16 cellular contexts compared by ENCODE assay signal in genomic region chr2:169046440-169047151, GRCh38. TPM values are rescaled to one million over a fixed set of nuclear protein-coding genes. Genes with fewer than 3 reads are reported as not detected.
DNase-seq lines count a peak whose midpoint lies in the region; TF ChIP-seq lines count a peak whose summit lies in the region.
"Had no signal": no experiment of that assay in that cellular context is flagged by ENCODE, and none has a peak within 500 bp of the region (broad histone marks: within the 10 kb centered on the region; RNA-seq: fewer than 3 reads in every experiment).

No MANE protein-coding gene starts in this region.

- intact Hi-C loops in A673 (cut with micrococcal nuclease; ENCODE audit: unreplicated experiment): no loop called here

- H3K9me3 ChIP-seq in mucosa of rectum (ENCODE audit: control insufficient read depth in 2 of 2, low read length in 2 of 2) (peaks cover 0 to 3% of the 10 kb centered on the region in 2 donors), A673 (ENCODE audit: low read depth, low read length, poor library complexity, severe bottlenecking) (no peaks in the 10 kb centered on the region)

- peak overlapping the region; percentile 31; the same call in 1 of the 2 replicates for H3K27ac ChIP-seq in RWPE1
- H3K27ac ChIP-seq in epithelial cell of prostate: peak overlapping the region; percentile 60
- H3K27ac ChIP-seq in mucosa of rectum (ENCODE audit: low read depth in 2 of 2, low read length in 2 of 2): peak overlapping the region; percentile 69 to 72
- no peak overlapping the region for H3K27ac ChIP-seq in A673 (ENCODE audit: low read depth, low read length, poor library complexity, severe bottlenecking)
- H3K27ac ChIP-seq: SJSA1 had no signal

- H3K27me3 ChIP-seq in mucosa of rectum (ENCODE audit: control insufficient read depth in 2 of 2, insufficient read depth in 2 of 2, low read length in 2 of 2) (no peaks in the 10 kb centered on the region), A673 (replicated peaks; ENCODE audit: insufficient read depth, low read depth, low read length, poor library complexity) (no peaks in the 10 kb centered on the region)
- H3K27me3 ChIP-seq: SJSA1 had no signal

- no peaks in the 10 kb centered on the region for H3K36me3 ChIP-seq in mucosa of rectum (ENCODE audit: control insufficient read depth in 2 of 2, insufficient read depth in 2 of 2, low read length in 2 of 2)
- no peaks in the 10 kb centered on the region for H3K36me3 ChIP-seq in A673 (ENCODE audit: insufficient read depth, low read length, poor library complexity, severe bottlenecking)
- H3K36me3 ChIP-seq: SJSA1 had no signal

- H3K4me3 ChIP-seq in mucosa of rectum (ENCODE audit: low read length in 2 of 2): no peak overlapping the region
- no peak overlapping the region for H3K4me3 ChIP-seq in A673 (ENCODE audit: low read depth, low read length, poor library complexity, severe bottlenecking)
- H3K4me3 ChIP-seq: GM23338, SJSA1 had no signal

- H3K9ac ChIP-seq in mucosa of rectum (ENCODE audit: low read depth in 1 of 2, low read length in 2 of 2): peak overlapping the region in 1 of 2 donors; percentile 18

- no TSS peak for BruUV-seq in A673 (replicated peaks; lab: Mats Ljungman, UMichigan)

- peak; percentile 16 for DNase-seq in EL
- DNase-seq in RWPE1 (ENCODE audit: low spot score): peak; percentile 21
- peak; percentile 60 for DNase-seq in epithelial cell of prostate (ENCODE audit: low read depth, low spot score)
- DNase-seq in A673 (ENCODE audit: low spot score): no peak
- DNase-seq in NCI-H226: no peak
- DNase-seq in AG08395 (ENCODE audit: low spot score): no peak
- DNase-seq: CD4-positive, CD25-positive, alpha-beta regulatory T cell; DND-41; NCI-H1092 treated with DMSO at 0.1 percent for 48 hours; NCI-H187; NCI-H446 treated with DMSO at 0.1 percent for 48 hours; NCI-H748 treated with DMSO at 0.1 percent for 48 hours had no signal

- POLR2A ChIA-PET in RWPE1 (lab: Yijun Ruan, JAX; ENCODE audit: low non-redundant PET): no interaction called here
- POLR2A ChIA-PET in A673 (lab: Charles Lee; ENCODE audit: low non-redundant PET): no interaction called here

- H3K4me1 ChIP-seq in mucosa of rectum (ENCODE audit: control insufficient read depth in 2 of 2, insufficient read depth in 2 of 2, low read length in 2 of 2) (peaks cover 0 to 9% of the 10 kb centered on the region in 2 donors), A673 (ENCODE audit: insufficient read depth, low read length, poor library complexity, severe bottlenecking) (no peaks in the 10 kb centered on the region)

- CTCF ChIA-PET in RWPE1 (lab: Yijun Ruan, JAX) (no interaction called here), A673 (lab: Charles Lee) (no interaction called here)

- no peak for TF ChIP-seq CTCF in RWPE1 (conservative IDR thresholded peaks at IDR 0.05; ENCODE audit: low read depth)
- TF ChIP-seq CTCF in A673 (conservative IDR thresholded peaks at IDR 0.05; ENCODE audit: low read depth, low read length): no peak

RNA-seq across cellular contexts. Expression of gene ABCB11, which starts 15.5 kb away (rescaled TPM):
- total RNA-seq in A673 (2021): 0.07 TPM in 1 of 2 replicates, not detected in the other
- total RNA-seq: CD4-positive, CD25-positive, alpha-beta regulatory T cell; GM23338; RPMI7951; SJSA1 had no signal

RNA-seq across cellular contexts. Expression of gene DHRS9, which starts 22.8 kb away (rescaled TPM):
- total RNA-seq in A673 (2021): not detected in 2 replicates
- total RNA-seq: CD4-positive, CD25-positive, alpha-beta regulatory T cell; GM23338; RPMI7951 had no signal

Comparison
In these comparisons a context has a peak if more than half of its experiments do, and no peak if none do; other contexts are left out.
1. DNase-seq: peak in EL (single experiment), RWPE1 (single experiment) and epithelial cell of prostate (single experiment); none in A673 (single experiment), NCI-H226 (single experiment) and AG08395 (single experiment).